1 cellular context compared by ENCODE assay signal in the genomic region with DNA sequence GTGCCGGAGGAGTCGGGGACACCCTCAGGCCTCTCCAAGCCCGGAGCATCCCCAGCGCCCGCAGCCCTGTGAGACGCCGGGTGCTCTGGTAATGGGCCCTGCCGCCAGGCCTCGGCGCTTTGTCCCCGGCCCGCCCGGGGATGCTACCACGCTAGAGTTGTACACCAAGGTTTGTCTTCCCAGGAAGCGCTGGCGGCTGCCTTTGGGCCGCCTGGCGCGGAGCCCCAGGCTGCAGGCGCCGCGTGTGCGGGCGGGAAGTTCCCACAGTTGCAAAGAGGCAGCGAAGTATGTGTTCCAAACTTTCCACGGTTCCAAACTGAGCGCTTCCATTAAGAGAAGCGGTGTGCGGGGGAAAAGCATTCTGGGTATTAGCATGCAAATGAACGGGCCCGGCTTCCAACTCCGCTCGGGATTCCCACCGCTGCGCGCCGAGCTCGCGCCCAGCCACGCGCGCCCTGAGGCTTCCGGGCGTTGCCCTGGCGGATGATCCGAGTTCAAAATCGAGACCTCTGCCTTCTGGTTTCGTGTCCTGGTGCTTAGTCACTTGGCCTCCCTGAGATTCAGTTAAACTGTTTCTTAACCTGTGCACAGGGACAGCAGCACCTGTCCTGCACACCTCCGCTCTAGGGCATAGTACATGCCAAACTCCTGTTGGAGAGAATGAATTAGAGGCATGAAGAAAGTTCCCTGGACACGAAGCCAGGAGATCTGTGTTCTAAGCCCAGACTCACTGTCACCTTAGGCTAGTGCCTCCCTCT.
TF ChIP-seq lines count a peak whose summit lies in the region.

No MANE protein-coding gene starts in this region.

TF ChIP-seq in HEK293T, 16 proteins besides CTCF, POLR2A, EP300 and RAD21 (continued from another document):
- TF ChIP-seq, protein P1, sequence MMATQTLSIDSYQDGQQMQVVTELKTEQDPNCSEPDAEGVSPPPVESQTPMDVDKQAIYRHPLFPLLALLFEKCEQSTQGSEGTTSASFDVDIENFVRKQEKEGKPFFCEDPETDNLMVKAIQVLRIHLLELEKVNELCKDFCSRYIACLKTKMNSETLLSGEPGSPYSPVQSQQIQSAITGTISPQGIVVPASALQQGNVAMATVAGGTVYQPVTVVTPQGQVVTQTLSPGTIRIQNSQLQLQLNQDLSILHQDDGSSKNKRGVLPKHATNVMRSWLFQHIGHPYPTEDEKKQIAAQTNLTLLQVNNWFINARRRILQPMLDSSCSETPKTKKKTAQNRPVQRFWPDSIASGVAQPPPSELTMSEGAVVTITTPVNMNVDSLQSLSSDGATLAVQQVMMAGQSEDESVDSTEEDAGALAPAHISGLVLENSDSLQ (IDR thresholded peaks at IDR 0.05): no peak
- TF ChIP-seq L3MBTL2 (conservative IDR thresholded peaks at IDR 0.05) (peak; percentile 66), ELF4 (IDR thresholded peaks at IDR 0.05) (0 out of 2 replicates have a peak, but pooled peaks have one; percentile 19)
